Comparison of ENCODE assay signal across 8 cellular contexts in genomic region chr14:20332946-20333782, GRCh38. TPM values are rescaled to one million over a fixed set of nuclear protein-coding genes. Genes with fewer than 3 reads are reported as not detected.
A peak's percentile ranks its signal among the peaks of the same experiment; 100 is the strongest.
DNase-seq lines count a peak whose midpoint lies in the region; ATAC-seq, FAIRE-seq and TF ChIP-seq lines count a peak whose summit lies in the region.

A gene with protein sequence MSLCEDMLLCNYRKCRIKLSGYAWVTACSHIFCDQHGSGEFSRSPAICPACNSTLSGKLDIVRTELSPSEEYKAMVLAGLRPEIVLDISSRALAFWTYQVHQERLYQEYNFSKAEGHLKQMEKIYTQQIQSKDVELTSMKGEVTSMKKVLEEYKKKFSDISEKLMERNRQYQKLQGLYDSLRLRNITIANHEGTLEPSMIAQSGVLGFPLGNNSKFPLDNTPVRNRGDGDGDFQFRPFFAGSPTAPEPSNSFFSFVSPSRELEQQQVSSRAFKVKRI (minus strand): TSS chr14:20333279. CDS start chr14:20316523, 16,756 bp downstream.

- peak within 1 kb of the TSS; percentile 85 to 96 for H3K9ac ChIP-seq in K562 (ENCODE audit: insufficient read depth in 1 of 2, low read depth in 2 of 2, low read length in 2 of 2)

- peak; percentile 88 for DNase-seq in A172 (ENCODE audit: low spot score)
- DNase-seq in NCI-H146 (lab: John Stamatoyannopoulos, UW), result peak; percentile 87
- peak; percentile 70 to 91 (median 82) for DNase-seq in K562 (ENCODE audit: extremely low read depth in 1 of 4, low spot score in 3 of 4)
- peak; percentile 90 for DNase-seq in hepatocyte (ENCODE audit: low spot score)
- peak; percentile 56 for DNase-seq in pulmonary artery endothelial cell (ENCODE audit: low read depth, low spot score)

- H2AFZ ChIP-seq in K562 (ENCODE audit: low read depth, low read length) (peak within 1 kb of the TSS; percentile 71), hepatocyte (peak within 1 kb of the TSS; percentile 40)

- ATAC-seq in GM18499 (IDR thresholded peaks at IDR 0.05; ENCODE audit: insufficient read depth, unreplicated experiment) (peak; percentile 96), HG02885 (IDR thresholded peaks at IDR 0.05; ENCODE audit: poor library complexity, unreplicated experiment) (peak; percentile 98), K562 (peak; percentile 91)

- TF ChIP-seq POLR2A in K562 (conservative IDR thresholded peaks at IDR 0.05), result peak; percentile 94

- H3K4me2 ChIP-seq in K562 (ENCODE audit: insufficient read depth, low read length) (peak within 1 kb of the TSS; percentile 97), hepatocyte (peak within 1 kb of the TSS; percentile 79)

- H3K9me2 ChIP-seq in hepatocyte (replicated peaks; ENCODE audit: insufficient read depth), result no peaks in the 10 kb centered on the region

- CTCF ChIA-PET in K562 (lab: Yijun Ruan, JAX; ENCODE audit: low intra/inter-chr PET ratio), result interaction anchor here (1.3 kb wide), 1 partner anchor 10 kb away, joined by 4 read pairs; no protein-coding TSS in a partner anchor

- in situ Hi-C loops in K562 (cut with MboI), result no loop called here

- peaks cover 51% of the 10 kb centered on the region for H3K79me2 ChIP-seq in K562 (ENCODE audit: control insufficient read depth, insufficient read depth, low read length)
- H3K79me2 ChIP-seq in hepatocyte, result peaks cover 40% of the 10 kb centered on the region

- no peaks in the 10 kb centered on the region; the same call in 1 of the 2 replicates for H4K20me1 ChIP-seq in K562 (replicated peaks; ENCODE audit: control insufficient read depth, insufficient read depth, low read length)
- H4K20me1 ChIP-seq in hepatocyte (ENCODE audit: insufficient read depth, poor library complexity, severe bottlenecking), result no peaks in the 10 kb centered on the region

- H3K9me3 ChIP-seq in K562 (replicated peaks; ENCODE audit: control insufficient read depth, insufficient read depth, low read depth, low read length) (no peaks in the 10 kb centered on the region), hepatocyte (ENCODE audit: low read depth) (no peaks in the 10 kb centered on the region)

- TF ChIP-seq CTCF in K562 (IDR thresholded peaks at IDR 0.05 in 2 of 3, conservative IDR thresholded peaks at IDR 0.05 in 1 of 3; ENCODE audit: insufficient read depth in 2 of 3, low read depth in 1 of 3, low read length in 3 of 3), result no peak
- no peak for TF ChIP-seq CTCF in hepatocyte (IDR thresholded peaks at IDR 0.05; ENCODE audit: poor library complexity)

- H3K27ac ChIP-seq in K562 (ENCODE audit: extremely low read depth, low read depth, low read length), result peak within 1 kb of the TSS; percentile 90
- peak within 1 kb of the TSS; percentile 89 for H3K27ac ChIP-seq in hepatocyte

- intact Hi-C loops in T-helper 1 cell treated with Interleukin-12 subunit alpha and Interleukin-12 subunit beta and Interleukin-4 antibody, amounts not matched to agents 30 ng/mL and 1 ng/mL, for 36 hours (cut with micrococcal nuclease), result loop anchor here (1.0 to 2.0 kb wide), 5 partner anchors 10 to 350 kb away; partner anchors contain the start of genes APEX1, PARP2, TEP1 and TTC5
- intact Hi-C loops in K562 (cut with micrococcal nuclease), result loop anchor here (1.0 to 10.0 kb wide), 2 partner anchors 128 to 482 kb away; partner anchors contain the start of gene PIP4P1

- peak; percentile 98 for FAIRE-seq in K562 (lab: Jason Lieb, UNC)

- no peak for TF ChIP-seq RAD21 in K562 (CRISPR knock-in tag; conservative IDR thresholded peaks at IDR 0.05 in 1 of 2, IDR thresholded peaks at IDR 0.05 in 1 of 2)

- H3K27me3 ChIP-seq in K562 (ENCODE audit: control insufficient read depth in 2 of 2, insufficient read depth in 2 of 2, low read length in 2 of 2) (no peaks in the 10 kb centered on the region), hepatocyte (no peaks in the 10 kb centered on the region)

- H3K4me1 ChIP-seq in K562 (replicated peaks in 1 of 2; ENCODE audit: control insufficient read depth in 2 of 2, insufficient read depth in 2 of 2, low read length in 2 of 2) (peaks cover 0 to 11% of the 10 kb centered on the region in 2 experiments; a peak in 2 of 5 replicates), hepatocyte (ENCODE audit: insufficient read depth) (peaks cover 4% of the 10 kb centered on the region)

- no peak for TF ChIP-seq EP300 in K562 (IDR thresholded peaks at IDR 0.05; ENCODE audit: low read length)

- 3% methylated on average over 14 of the region's 17 CpGs for WGBS in K562 (ENCODE audit: insufficient coverage, low coverage, missing lambda C conversion rate)
- WGBS in hepatocyte (ENCODE audit: low lambda C conversion rate, missing lambda C conversion rate), result 4% methylated on average over 17 of the region's 17 CpGs

- no TSS peak for BruUV-seq in K562 (replicated peaks; lab: Mats Ljungman, UMichigan)

- H3K4me3 ChIP-seq in K562 (peak within 1 kb of the TSS; percentile 87), hepatocyte (peak within 1 kb of the TSS; percentile 67)

- POLR2A ChIA-PET in K562 (lab: Yijun Ruan, JAX), result interaction anchor here (0.6 to 1.4 kb wide), 5 partner anchors 8 to 371 kb away, joined by 3 to 5 read pairs (median 3); partner anchors contain the start of genes PARP2 and PIP4P1

- H3K9me1 ChIP-seq in K562 (ENCODE audit: control insufficient read depth, insufficient read depth, low read length), result no peaks in the 10 kb centered on the region

- H3K36me3 ChIP-seq in K562 (ENCODE audit: control insufficient read depth, insufficient read depth, low read length) (peaks cover 25% of the 10 kb centered on the region), hepatocyte (replicated peaks; ENCODE audit: insufficient read depth, low read depth) (no peaks in the 10 kb centered on the region)

TF ChIP-seq in K562, 482 proteins besides CTCF, POLR2A, EP300 and RAD21 (continues in another document):
- TF ChIP-seq FOS (IDR thresholded peaks at IDR 0.05; ENCODE audit: extremely low read depth, insufficient read length), result peak; percentile 52
- TF ChIP-seq MYNN (IDR thresholded peaks at IDR 0.05), result no peak
- TF ChIP-seq MYNN (CRISPR knock-in tag; IDR thresholded peaks at IDR 0.05), result no peak
- TF ChIP-seq POLR2AphosphoS5 (IDR thresholded peaks at IDR 0.05; ENCODE audit: control insufficient read depth, insufficient read depth, low read depth, low read length), result 0 out of 2 replicates have a peak, but pooled peaks have one; percentile 26
- peak; percentile 60; the same call in 1 of the 2 replicates for TF ChIP-seq LARP7 (IDR thresholded peaks at IDR 0.05)
- TF ChIP-seq JUND (IDR thresholded peaks at IDR 0.05; ENCODE audit: borderline replicate concordance, low read depth, low read length), result peak; percentile 90
- peak; percentile 88; the same call in 2 of the 3 replicates for TF ChIP-seq JUND (tag; IDR thresholded peaks at IDR 0.05; ENCODE audit: borderline replicate concordance, low read depth, low read length)
- TF ChIP-seq TEAD1 (CRISPR knock-in tag; IDR thresholded peaks at IDR 0.05), result no peak
- TF ChIP-seq CREM (IDR thresholded peaks at IDR 0.05; ENCODE audit: low read depth), result peak; percentile 66
- peak; percentile 69 for TF ChIP-seq TAF1 (IDR thresholded peaks at IDR 0.05; ENCODE audit: control insufficient read depth, extremely low read depth, insufficient read depth, low read length, severe bottlenecking)
- TF ChIP-seq, protein P1, sequence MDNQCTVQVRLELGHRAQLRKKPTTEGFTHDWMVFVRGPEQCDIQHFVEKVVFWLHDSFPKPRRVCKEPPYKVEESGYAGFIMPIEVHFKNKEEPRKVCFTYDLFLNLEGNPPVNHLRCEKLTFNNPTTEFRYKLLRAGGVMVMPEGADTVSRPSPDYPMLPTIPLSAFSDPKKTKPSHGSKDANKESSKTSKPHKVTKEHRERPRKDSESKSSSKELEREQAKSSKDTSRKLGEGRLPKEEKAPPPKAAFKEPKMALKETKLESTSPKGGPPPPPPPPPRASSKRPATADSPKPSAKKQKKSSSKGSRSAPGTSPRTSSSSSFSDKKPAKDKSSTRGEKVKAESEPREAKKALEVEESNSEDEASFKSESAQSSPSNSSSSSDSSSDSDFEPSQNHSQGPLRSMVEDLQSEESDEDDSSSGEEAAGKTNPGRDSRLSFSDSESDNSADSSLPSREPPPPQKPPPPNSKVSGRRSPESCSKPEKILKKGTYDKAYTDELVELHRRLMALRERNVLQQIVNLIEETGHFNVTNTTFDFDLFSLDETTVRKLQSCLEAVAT (IDR thresholded peaks at IDR 0.05), result peak in 1 of 2 experiments; percentile 57; a peak in 1 of 4 replicates
- peak in 1 of 2 experiments; percentile 43; a peak in 2 of 4 replicates for TF ChIP-seq FOXK2 (conservative IDR thresholded peaks at IDR 0.05 in 1 of 2, IDR thresholded peaks at IDR 0.05 in 1 of 2; ENCODE audit: low read depth in 2 of 2)

RNA-seq across cellular contexts. Expression of the gene that starts here (rescaled TPM):
- total RNA-seq in A172 (2014; rRNA removed; shearing (Covaris generic)), result 28.6 and 30.3 TPM in 2 replicates
- total RNA-seq in T-helper 1 cell treated with Interleukin-12 subunit alpha and Interleukin-12 subunit beta and Interleukin-4 antibody, amounts not matched to agents 30 ng/mL and 1 ng/mL, for 36 hours, result 24.0 and 24.5 TPM in 2 replicates
- 95.2 and 176 TPM in 2 replicates for total RNA-seq in K562 (2011; cell fraction: chromatin; rRNA removed; ENCODE audit: low replicate concordance)
- 63.4 and 71.2 TPM in 2 replicates for total RNA-seq in K562 (2011; cell fraction: nucleolus; rRNA removed)
- total RNA-seq in K562 (2011; cell fraction: nucleoplasm; rRNA removed), result 120 and 156 TPM in 2 replicates
- 60.9 and 68.3 TPM in 2 replicates for total RNA-seq in K562 (2014; rRNA removed)
- total RNA-seq in K562 (2014; rRNA removed; fragmentation: Illumina TruSeq; extraction: Trizol), result 107 and 126 TPM in 2 replicates
- 68.4 and 77.4 TPM in 2 replicates for total RNA-seq in K562 (2015; rRNA removed; fragmentation: Illumina TruSeq; extraction: Trizol)
- 49.8 and 51.8 TPM in 2 replicates for total RNA-seq in K562 (2021)
- polyA plus RNA-seq in K562 (2011; rRNA removed), result 152 and 175 TPM in 2 replicates
- 60.0 and 163 TPM in 2 replicates for polyA plus RNA-seq in K562 (2011; cell fraction: cytosol; rRNA removed)
- polyA plus RNA-seq in K562 (2011; cell fraction: nucleus; rRNA removed), result 90.2 and 97.9 TPM in 2 replicates
- 39.0 and 113 TPM in 2 replicates for polyA plus RNA-seq in K562 (2012)
- 87.6 and 95.2 TPM in 2 replicates for polyA plus RNA-seq in K562 (2014; fragmentation: Illumina TruSeq; extraction: Trizol)
- 10 to 100 TPM; 80.7 to 81.0 TPM for polyA plus RNA-seq in K562 (2014; fragmentation: Nextera tagmentation; extraction: Ambion mirVana)
- 89.1 and 93.4 TPM in 2 replicates for polyA plus RNA-seq in K562 (2014; rRNA removed)
- polyA minus RNA-seq in K562 (2011; rRNA and poly(A)+ RNA removed), result 97.4 and 132 TPM in 2 replicates
- 35.6 and 41.5 TPM in 2 replicates for polyA minus RNA-seq in K562 (2011; cell fraction: cytosol; rRNA and poly(A)+ RNA removed)
- polyA minus RNA-seq in K562 (2011; cell fraction: nucleus; rRNA and poly(A)+ RNA removed), result 49.9 and 73.2 TPM in 2 replicates
- total RNA-seq in hepatocyte, result 84.8 and 88.5 TPM in 2 replicates
- polyA plus RNA-seq in hepatocyte, result 21.0 and 21.3 TPM in 2 replicates
- total RNA-seq in pulmonary artery endothelial cell, result 26.7 and 49.1 TPM in 2 replicates

Comparison
In these comparisons a context has a peak if more than half of its experiments do, and no peak if none do; other contexts are left out.
1. Peak in every context shown above with its lines: DNase-seq, ATAC-seq, H3K4me3 ChIP-seq and H3K27ac ChIP-seq.